In genomic region chr13:84776578-84776977, GRCh38 we compare ENCODE assay signal across 27 cellular contexts.
"Had no signal": no experiment of that assay in that cellular context is flagged by ENCODE, and none has a peak within 500 bp of the region (broad histone marks: within the 10 kb centered on the region; RNA-seq: fewer than 3 reads in every experiment).

No MANE protein-coding gene starts in this region.

- H3K27me3 ChIP-seq: stomach, suprapubic skin, testis, thyroid gland, tibial artery, tibial nerve, transverse colon, upper lobe of left lung, upper lobe of right lung, uterus, vagina had no signal

- DNase-seq: stimulated activated CD4-positive, alpha-beta T cell treated with anti-CD3 and anti-CD28 coated beads, Interleukin-2, amount 100 ng/mL, for 48 hours; stimulated activated CD4-positive, alpha-beta T cell treated with anti-CD3 and anti-CD28 coated beads, Interleukin-4, amount 100 ng/mL, for 1 hour; stimulated activated CD4-positive, alpha-beta T cell treated with anti-CD3 and anti-CD28 coated beads, Interleukin-4, amount 100 ng/mL, for 24 hours; stimulated activated CD4-positive, alpha-beta T cell treated with anti-CD3 and anti-CD28 coated beads, Interleukin-4, amount 100 ng/mL, for 4 hours; stimulated activated CD8-positive, alpha-beta memory T cell treated with anti-CD3 and anti-CD28 coated beads, Interleukin-4, amount 100 ng/mL, for 48 hours; stimulated activated naive B cell treated with anti-CD40 and anti-IgM and Interleukin-4, amounts not matched to agents 10 μg/mL and 1 μg/mL and 100 μg/mL, for 72 hours; stimulated activated naive CD4-positive, alpha-beta T cell; stimulated activated naive CD4-positive, alpha-beta T cell treated with Interleukin-2 at 50 U/mL for 16 hours; stimulated activated naive CD8-positive, alpha-beta T cell treated with anti-CD3 and anti-CD28 coated beads, Interleukin-15, amount 100 ng/mL, for 72 hours; stimulated activated naive CD8-positive, alpha-beta T cell treated with anti-CD3 and anti-CD28 coated beads, Interleukin-15, Interleukin-2, amounts not matched to agents 100 U/mL and 50 U/mL, for 24 hours; stomach; substantia nigra; testis; thyroid gland; tibial artery; transverse colon; trophoblast cell; upper lobe of left lung; upper lobe of right lung; uterus had no signal

- H3K9me3 ChIP-seq: stomach, suprapubic skin, testis, thoracic aorta, thyroid gland, tibial artery, tibial nerve, transverse colon, upper lobe of left lung, upper lobe of right lung, uterus, vagina had no signal

- ATAC-seq: stimulated activated effector memory CD8-positive, alpha-beta T cell treated with anti-CD3 and anti-CD28 coated beads, Interleukin-12 subunit alpha, Interleukin-12 subunit beta, amount 100 ng/mL, for 72 hours; stimulated activated memory B cell treated with anti-CD40 and anti-IgM and Interleukin-4, amounts not matched to agents 10 μg/mL and 1 μg/mL and 100 μg/mL, for 72 hours; stimulated activated naive CD8-positive, alpha-beta T cell treated with anti-CD3 and anti-CD28 coated beads, Interleukin-15, amount 100 ng/mL, for 72 hours; stimulated activated naive CD8-positive, alpha-beta T cell treated with anti-CD3 and anti-CD28 coated beads, Interleukin-15, Interleukin-2, amounts not matched to agents 100 U/mL and 50 U/mL, for 24 hours; upper lobe of right lung had no signal

- H3K4me3 ChIP-seq: stomach, suprapubic skin, testis, thoracic aorta, thyroid gland, tibial artery, tibial nerve, transverse colon, upper lobe of left lung, upper lobe of right lung, uterus, vagina had no signal

- H3K4me1 ChIP-seq: stomach, suprapubic skin, testis, thyroid gland, tibial artery, tibial nerve, transverse colon, upper lobe of left lung, upper lobe of right lung, uterus, vagina had no signal

- FAIRE-seq: urothelium cell line had no signal

- H3K27ac ChIP-seq: stomach, suprapubic skin, testis, thoracic aorta, thyroid gland, tibial artery, tibial nerve, transverse colon, upper lobe of left lung, upper lobe of right lung, uterus, vagina had no signal

- H3K36me3 ChIP-seq: stomach, suprapubic skin, thoracic aorta, thyroid gland, tibial artery, tibial nerve, transverse colon, upper lobe of left lung, upper lobe of right lung, uterus, vagina had no signal
